8 cellular contexts compared by ENCODE assay signal in genomic region chr19:344625-345319, GRCh38. TPM values are rescaled to one million over a fixed set of nuclear protein-coding genes. Genes with fewer than 3 reads are reported as not detected.
A peak's percentile ranks its signal among the peaks of the same experiment; 100 is the strongest.
DNase-seq lines count a peak whose midpoint lies in the region; ATAC-seq lines count a peak whose summit lies in the region.

Gene MIER2, minus strand, starts transcription at chr19:344796. Its CDS starts 14 bp downstream, at chr19:344782.

- DNase-seq in AML-193 (lab: John Stamatoyannopoulos, UW) (peak; percentile 11 to 14), GM19238 (ENCODE audit: insufficient read length, low spot score) (peak; percentile 98), OCI-M2 (lab: John Stamatoyannopoulos, UW; ENCODE audit: unreplicated experiment) (peak; percentile 0)
- peak; percentile 98 for DNase-seq in activated T-cell treated with anti-CD3 and anti-CD28 coated beads, Interleukin-2, amount 50 U/mL, for 24 hours
- DNase-seq in stimulated activated CD8-positive, alpha-beta memory T cell treated with anti-CD3 and anti-CD28 coated beads, Interleukin-4, amount 100 ng/mL, for 4 hours (ENCODE audit: low read depth in 2 of 2, low spot score in 1 of 2) = peak; percentile 76 to 88

- H3K9me3 Mint-ChIP-seq in activated T-cell treated with anti-CD3 and anti-CD28 coated beads, Interleukin-2, amount 50 U/mL, for 24 hours = peaks cover 7% of the 10 kb centered on the region

- peak; percentile 91 for ATAC-seq in HG03521 (IDR thresholded peaks at IDR 0.05; ENCODE audit: unreplicated experiment)
- ATAC-seq in esophagus mucosa = peak; percentile 78

- H3K9me3 ChIP-seq in mucosa of stomach (ENCODE audit: control insufficient read depth, low read length) = no peaks in the 10 kb centered on the region

- peaks cover 39% of the 10 kb centered on the region for H3K36me3 Mint-ChIP-seq in activated T-cell treated with anti-CD3 and anti-CD28 coated beads, Interleukin-2, amount 50 U/mL, for 24 hours (ENCODE audit: low read depth)

- peak within 1 kb of the TSS; percentile 81 for H3K4me3 Mint-ChIP-seq in activated T-cell treated with anti-CD3 and anti-CD28 coated beads, Interleukin-2, amount 50 U/mL, for 24 hours

- no peaks in the 10 kb centered on the region for H3K27me3 ChIP-seq in mucosa of stomach (ENCODE audit: control insufficient read depth, insufficient read depth, low read length)

- peaks cover 29% of the 10 kb centered on the region for H3K4me1 ChIP-seq in mucosa of stomach (ENCODE audit: control insufficient read depth, insufficient read depth, low read length)

- no peaks in the 10 kb centered on the region for H3K36me3 ChIP-seq in mucosa of stomach (ENCODE audit: control insufficient read depth, insufficient read depth, low read length)

- peak within 1 kb of the TSS; percentile 83 for H3K27ac Mint-ChIP-seq in activated T-cell treated with anti-CD3 and anti-CD28 coated beads, Interleukin-2, amount 50 U/mL, for 24 hours

- H3K4me3 ChIP-seq in mucosa of stomach (ENCODE audit: low read length) = peak within 1 kb of the TSS; percentile 63

- peaks cover 50% of the 10 kb centered on the region for H3K4me1 Mint-ChIP-seq in activated T-cell treated with anti-CD3 and anti-CD28 coated beads, Interleukin-2, amount 50 U/mL, for 24 hours (ENCODE audit: low read depth)

- H3K9ac ChIP-seq in mucosa of stomach (ENCODE audit: low read length) = peak within 1 kb of the TSS; percentile 73

- H3K27me3 Mint-ChIP-seq in activated T-cell treated with anti-CD3 and anti-CD28 coated beads, Interleukin-2, amount 50 U/mL, for 24 hours = peaks cover 12% of the 10 kb centered on the region

RNA-seq across cellular contexts. Expression of gene MIER2, which starts in this region (rescaled TPM):
- 14.8 TPM for total RNA-seq in esophagus mucosa

Comparison
In these comparisons a context has a peak if more than half of its experiments do, and no peak if none do; other contexts are left out.
1. Peak in every context shown above with its lines: DNase-seq, ATAC-seq and H3K4me3 ChIP-seq.
2. DNase-seq: peak in every context shown above with its lines; median percentile 98 in GM19238; 98 in activated T-cell treated with anti-CD3 and anti-CD28 coated beads, Interleukin-2, amount 50 U/mL, for 24 hours; 82 in stimulated activated CD8-positive, alpha-beta memory T cell treated with anti-CD3 and anti-CD28 coated beads, Interleukin-4, amount 100 ng/mL, for 4 hours; 12 in AML-193; 0 in OCI-M2.